Comparison of ENCODE assay signal across 10 cellular contexts in genomic region chr19:57314146-57314545, GRCh38.
"Had no signal": no experiment of that assay in that cellular context is flagged by ENCODE, and none has a peak within 500 bp of the region (broad histone marks: within the 10 kb centered on the region; RNA-seq: fewer than 3 reads in every experiment).

No MANE protein-coding gene starts in this region.

- H3K36me3 ChIP-seq: cardiac muscle cell, gastroesophageal sphincter, heart right ventricle, left lung, sigmoid colon, thoracic aorta, WERI-Rb-1 had no signal

- H3K27me3 ChIP-seq: sigmoid colon had no signal

- DNase-seq: activated CD4-positive, alpha-beta T cell treated with anti-CD3 and anti-CD28 coated beads, Interleukin-2, amount 50 U/mL, for 48 hours; effector CD8-positive, alpha-beta T cell; heart right ventricle; left lung; sigmoid colon; stimulated activated CD4-positive, alpha-beta T cell treated with anti-CD3 and anti-CD28 coated beads, Interleukin-4, amount 100 ng/mL, for 24 hours; WERI-Rb-1 had no signal

- H3K4me3 ChIP-seq: cardiac muscle cell, gastroesophageal sphincter, heart right ventricle, left lung, sigmoid colon, thoracic aorta had no signal
